Comparison of ENCODE assay signal across 6 cellular contexts in the genomic region with DNA sequence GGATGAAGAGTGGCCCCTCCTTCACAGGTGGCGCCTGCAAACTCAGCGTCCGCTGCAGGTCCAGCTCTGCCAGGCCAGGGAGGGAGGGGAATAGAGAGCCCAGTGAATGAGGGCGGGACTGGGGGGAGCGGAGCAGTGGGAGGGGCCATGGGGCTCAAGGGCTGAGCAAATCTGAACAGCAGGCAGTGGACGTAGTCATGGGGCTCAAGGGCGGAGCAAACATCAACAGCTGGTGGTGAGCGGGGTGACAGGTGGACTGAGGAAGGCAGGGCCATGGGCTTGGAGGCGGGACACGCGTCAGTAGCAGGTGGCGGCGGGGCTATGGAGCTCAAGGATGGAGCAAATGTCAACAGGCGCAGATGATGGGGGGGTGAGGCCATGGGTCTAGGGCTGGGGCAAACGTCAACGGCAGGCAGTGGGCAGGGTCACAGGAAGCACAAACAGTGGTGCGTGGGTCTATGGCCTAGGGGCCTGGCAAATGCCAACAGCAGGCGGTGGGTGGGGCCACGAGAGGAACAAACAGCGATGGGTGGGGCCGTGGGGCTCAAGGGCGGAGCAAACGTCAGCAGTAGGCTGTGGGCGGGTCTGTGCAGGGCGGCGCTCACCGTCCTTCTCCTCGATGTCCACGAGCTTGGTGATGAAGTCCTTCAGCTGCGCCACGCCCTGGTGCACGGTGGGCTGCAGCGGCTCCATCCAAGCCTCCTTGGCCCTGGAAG. TPM values are rescaled to one million over a fixed set of nuclear protein-coding genes. Genes with fewer than 3 reads are reported as not detected.
A peak's percentile ranks its signal among the peaks of the same experiment; 100 is the strongest.
DNase-seq lines count a peak whose midpoint lies in the region; ATAC-seq and TF ChIP-seq lines count a peak whose summit lies in the region.
"Not testable (repeated sequence)": the region's sequence is repeated elsewhere in the genome, so short reads cannot be mapped to it uniquely, and the experiment has no call there.

No MANE protein-coding gene starts in this region.

- POLR2A ChIA-PET in CD8-positive, alpha-beta T cell (lab: Charles Lee); activated B cell treated with CpG ODN at 0.5 μM for 24 hours (lab: Charles Lee): not testable (repeated sequence)

- DNase-seq in CD8-positive, alpha-beta T cell: peak in 1 of 7 experiments; percentile 54
- not testable (repeated sequence) for DNase-seq in activated B cell treated with CpG ODN at 0.5 μM for 24 hours, foreskin keratinocyte
- peak; percentile 20 for DNase-seq in posterior vena cava (ENCODE audit: low spot score)

- not testable (repeated sequence) for H3K36me3 Mint-ChIP-seq in CD8-positive, alpha-beta T cell; activated B cell treated with CpG ODN at 0.5 μM for 24 hours (ENCODE audit: low read depth)

- ATAC-seq in CD8-positive, alpha-beta T cell: peak; percentile 46
- ATAC-seq in GM21529 (IDR thresholded peaks at IDR 0.05; ENCODE audit: unreplicated experiment): peak; percentile 41
- ATAC-seq in HG03095 (IDR thresholded peaks at IDR 0.05; ENCODE audit: unreplicated experiment): peak; percentile 34
- ATAC-seq in activated B cell treated with CpG ODN at 0.5 μM for 24 hours (ENCODE audit: low read depth): peak; percentile 60
- ATAC-seq in foreskin keratinocyte: peak; percentile 39

- not testable (repeated sequence) for H3K27ac Mint-ChIP-seq in CD8-positive, alpha-beta T cell; activated B cell treated with CpG ODN at 0.5 μM for 24 hours

- TF ChIP-seq CTCF in CD8-positive, alpha-beta T cell (IDR thresholded peaks at IDR 0.05); activated B cell treated with CpG ODN at 0.5 μM for 24 hours (IDR thresholded peaks at IDR 0.05); foreskin keratinocyte (conservative IDR thresholded peaks at IDR 0.05): not testable (repeated sequence)

- not testable (repeated sequence) for H3K4me1 ChIP-seq in CD8-positive, alpha-beta T cell (ENCODE audit: insufficient read depth, low read length); foreskin keratinocyte

- not testable (repeated sequence) for H3K4me3 Mint-ChIP-seq in CD8-positive, alpha-beta T cell; activated B cell treated with CpG ODN at 0.5 μM for 24 hours

- H3K9me3 ChIP-seq in CD8-positive, alpha-beta T cell (ENCODE audit: low read length): not testable (repeated sequence)

- H3K4me1 Mint-ChIP-seq in CD8-positive, alpha-beta T cell (ENCODE audit: low read depth); activated B cell treated with CpG ODN at 0.5 μM for 24 hours: not testable (repeated sequence)

- not testable (repeated sequence) for H3K9me3 Mint-ChIP-seq in CD8-positive, alpha-beta T cell; activated B cell treated with CpG ODN at 0.5 μM for 24 hours

- intact Hi-C loops in CD8-positive, alpha-beta T cell (cut with DNase I, micrococcal nuclease); activated B cell treated with CpG ODN at 0.5 μM for 24 hours (cut with micrococcal nuclease); posterior vena cava (cut with DNase I): not testable (repeated sequence)

- not testable (repeated sequence) for H3K4me3 ChIP-seq in CD8-positive, alpha-beta T cell (ENCODE audit: low read depth, low read length)

- not testable (repeated sequence) for H3K27me3 ChIP-seq in CD8-positive, alpha-beta T cell (ENCODE audit: insufficient read depth, low read length); foreskin keratinocyte

- H3K27ac ChIP-seq in CD8-positive, alpha-beta T cell (ENCODE audit: low read depth, low read length); foreskin keratinocyte: not testable (repeated sequence)

- not testable (repeated sequence) for H3K36me3 ChIP-seq in CD8-positive, alpha-beta T cell (ENCODE audit: insufficient read depth, low read length)

- not testable (repeated sequence) for H3K27me3 Mint-ChIP-seq in CD8-positive, alpha-beta T cell (ENCODE audit: low read depth); activated B cell treated with CpG ODN at 0.5 μM for 24 hours

- CTCF ChIA-PET in CD8-positive, alpha-beta T cell (lab: Charles Lee); activated B cell treated with CpG ODN at 0.5 μM for 24 hours (lab: Charles Lee): not testable (repeated sequence)

RNA-seq across cellular contexts. Expression of gene POLR2J, which starts 14.7 kb away (rescaled TPM):
- total RNA-seq in CD8-positive, alpha-beta T cell: 10 to 100 TPM; 37.4 to 42.9 TPM
- 45.2 and 49.5 TPM in 2 replicates for total RNA-seq in activated B cell treated with CpG ODN at 0.5 μM for 24 hours
- total RNA-seq in foreskin keratinocyte: 69.9 and 80.2 TPM in 2 replicates
- 114 and 126 TPM in 2 replicates for polyA plus RNA-seq in foreskin keratinocyte
- 10 to 100 TPM; 35.0 to 40.3 TPM for total RNA-seq in posterior vena cava

RNA-seq across cellular contexts. Expression of gene RASA4B, which starts 24.2 kb away (rescaled TPM):
- 10 to 100 TPM; 18.9 to 20.0 TPM for total RNA-seq in CD8-positive, alpha-beta T cell
- 11.4 and 16.1 TPM in 2 replicates for total RNA-seq in activated B cell treated with CpG ODN at 0.5 μM for 24 hours
- 0.51 and 0.53 TPM in 2 replicates for total RNA-seq in foreskin keratinocyte
- 0.16 and 0.29 TPM in 2 replicates for polyA plus RNA-seq in foreskin keratinocyte
- total RNA-seq in posterior vena cava: 10 to 100 TPM; 12.1 to 17.6 TPM

RNA-seq across cellular contexts. Expression of gene LRWD1, which starts 28.6 kb away (rescaled TPM):
- total RNA-seq in CD8-positive, alpha-beta T cell: 10 to 100 TPM; 14.9 to 19.1 TPM
- total RNA-seq in activated B cell treated with CpG ODN at 0.5 μM for 24 hours: 20.6 and 28.8 TPM in 2 replicates
- 23.3 and 25.0 TPM in 2 replicates for total RNA-seq in foreskin keratinocyte
- polyA plus RNA-seq in foreskin keratinocyte: 22.1 and 24.7 TPM in 2 replicates
- total RNA-seq in posterior vena cava: 1 to 10 TPM; 6.6 to 9.2 TPM

RNA-seq across cellular contexts. Expression of gene ALKBH4, which starts 28.7 kb away (rescaled TPM):
- 1 to 10 TPM; 4.4 to 5.2 TPM for total RNA-seq in CD8-positive, alpha-beta T cell
- 7.8 and 8.1 TPM in 2 replicates for total RNA-seq in activated B cell treated with CpG ODN at 0.5 μM for 24 hours
- total RNA-seq in foreskin keratinocyte: 9.6 and 9.9 TPM in 2 replicates
- 11.8 and 12.2 TPM in 2 replicates for polyA plus RNA-seq in foreskin keratinocyte
- total RNA-seq in posterior vena cava: 1 to 10 TPM; 6.4 to 6.8 TPM

RNA-seq across cellular contexts. Expression of gene UPK3BL2, which starts 50.1 kb away (rescaled TPM):
- 10 to 100 TPM; 62.3 to 63.8 TPM for total RNA-seq in CD8-positive, alpha-beta T cell
- total RNA-seq in activated B cell treated with CpG ODN at 0.5 μM for 24 hours (36.8 and 45.3 TPM in 2 replicates), foreskin keratinocyte (1.3 and 3.1 TPM in 2 replicates), posterior vena cava (10 to 100 TPM in 1 of 2 donors, 1 to 10 TPM in 1; 9.8 to 13.7 TPM)
- polyA plus RNA-seq in foreskin keratinocyte: 1.5 and 5.2 TPM in 2 replicates
